ENCODE assay signal across 8 cellular contexts in the genomic region with DNA sequence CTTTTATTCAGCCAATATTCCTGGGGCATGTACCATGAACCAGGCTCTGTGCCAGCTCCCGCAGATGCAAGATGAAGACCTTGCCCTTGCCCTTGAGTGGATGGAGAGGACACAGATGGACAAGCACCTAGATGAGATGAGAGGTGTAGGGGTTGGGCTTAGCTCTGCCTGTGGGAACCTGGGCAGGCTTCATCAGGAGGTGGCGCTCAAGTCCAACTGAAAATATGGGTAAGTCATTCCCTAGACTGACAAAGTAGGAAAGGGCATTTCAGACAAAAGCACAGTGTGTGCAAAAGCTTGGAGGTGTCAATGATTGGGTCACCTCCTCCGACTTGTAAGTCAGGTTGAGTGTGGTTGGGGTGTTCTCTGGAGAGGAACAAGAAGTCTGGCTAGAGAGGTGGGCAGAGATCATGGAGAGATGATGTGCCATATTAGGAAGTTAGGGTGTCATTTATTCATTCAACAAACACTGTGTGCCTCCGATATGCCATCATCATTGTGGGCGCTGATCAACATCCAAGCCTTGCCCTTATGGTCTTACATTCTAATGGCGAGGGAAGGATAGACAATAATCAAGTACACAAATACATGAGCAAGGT.
DNase-seq lines count a peak whose midpoint lies in the region; ATAC-seq and TF ChIP-seq lines count a peak whose summit lies in the region.

No MANE protein-coding gene starts in this region.

- H3K36me3 ChIP-seq in ovary (no peaks in the 10 kb centered on the region), uterus (no peaks in the 10 kb centered on the region)

- no peak overlapping the region for H3K27ac ChIP-seq in ovary
- no peak overlapping the region for H3K27ac ChIP-seq in uterus

- no peaks in the 10 kb centered on the region for H3K9me3 ChIP-seq in ovary
- H3K9me3 ChIP-seq in uterus, result no peaks in the 10 kb centered on the region

- WGBS in ovary, 3 donors, result 50 to 64% (median 54%) methylated on average over 6 of the region's 6 CpGs

- H3K4me1 ChIP-seq in ovary (ENCODE audit: insufficient read depth) (peaks cover 8% of the 10 kb centered on the region), uterus (peaks cover 5 to 7% of the 10 kb centered on the region in 2 donors)

- peak; percentile 59 for DNase-seq in A172 (ENCODE audit: low spot score)
- DNase-seq in GM12864 (ENCODE audit: low read depth), result no peak
- peak; percentile 64 for DNase-seq in NCI-H146 treated with DMSO at 0.1 percent for 48 hours (lab: John Stamatoyannopoulos, UW; ENCODE audit: unreplicated experiment)
- peak; percentile 51 for DNase-seq in SW480 (ENCODE audit: low spot score)
- peak; percentile 41 to 75 for DNase-seq in foreskin fibroblast
- DNase-seq in ovary, result peak; percentile 32 to 57 (median 40)
- no peak for DNase-seq in uterus

- no peak for ATAC-seq in GM19395 (IDR thresholded peaks at IDR 0.05; ENCODE audit: unreplicated experiment)

- intact Hi-C loops in ovary (cut with DNase I) (loop anchor here in 1 of 4 donors (10.0 kb wide), 1 partner anchor 323 kb away; no protein-coding TSS in a partner anchor), uterus (cut with DNase I; ENCODE audit: low total_unique reads) (no loop called here)

- TF ChIP-seq CTCF in GM12864 (IDR thresholded peaks at IDR 0.05; ENCODE audit: low read depth, low read length, missing control alignments), result peak; percentile 62
- TF ChIP-seq CTCF in foreskin fibroblast (IDR thresholded peaks at IDR 0.05; ENCODE audit: low read depth, low read length), result peak; percentile 82
- TF ChIP-seq CTCF in ovary (IDR thresholded peaks at IDR 0.05), result no peak
- peak in 2 of 4 experiments; percentile 9 to 10 for TF ChIP-seq CTCF in uterus (IDR thresholded peaks at IDR 0.05)

- H3K27me3 ChIP-seq in ovary (no peaks in the 10 kb centered on the region), uterus (no peaks in the 10 kb centered on the region)

- TF ChIP-seq POLR2A in ovary (IDR thresholded peaks at IDR 0.05), result no peak
- no peak for TF ChIP-seq POLR2A in uterus (IDR thresholded peaks at IDR 0.05)

- H3K4me3 ChIP-seq in GM12864 (ENCODE audit: low read depth, low read length) (no peak overlapping the region), foreskin fibroblast (ENCODE audit: low read depth in 1 of 2, low read length in 2 of 2) (no peak overlapping the region), ovary (no peak overlapping the region), uterus (no peak overlapping the region)

- no peak for TF ChIP-seq EP300 in ovary (IDR thresholded peaks at IDR 0.05)

Comparison
In these comparisons a context has a peak if more than half of its experiments do, and no peak if none do; other contexts are left out.
1. DNase-seq: peak in A172 (single experiment), NCI-H146 treated with DMSO at 0.1 percent for 48 hours (single experiment), SW480 (single experiment), foreskin fibroblast (2 of 2) and ovary (5 of 5); none in GM12864 (single experiment) and uterus (0 of 2).
2. CTCF ChIP-seq: peak in GM12864 (single experiment) and foreskin fibroblast (single experiment); none in ovary (0 of 3).